ENCODE assay signal across 17 cellular contexts in the genomic region with DNA sequence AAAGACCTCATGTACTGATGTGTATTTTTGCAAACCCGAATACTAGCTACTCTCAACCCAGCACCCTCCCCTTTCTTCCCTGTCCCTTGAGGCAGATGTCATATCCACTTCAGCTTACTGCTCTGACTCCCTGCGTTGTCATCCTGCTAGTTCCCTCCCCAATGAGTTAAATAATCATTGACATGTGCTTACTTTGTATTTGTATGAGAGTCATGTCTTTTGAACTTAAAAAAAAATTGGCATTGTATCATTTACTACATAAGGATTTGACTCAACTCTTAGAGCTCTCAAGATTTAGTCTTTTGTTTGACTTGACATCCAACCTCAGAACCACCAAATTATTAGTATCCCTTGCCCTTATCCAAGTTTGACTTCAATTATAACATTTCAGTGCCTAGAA.
"Had no signal": no experiment of that assay in that cellular context is flagged by ENCODE, and none has a peak within 500 bp of the region (broad histone marks: within the 10 kb centered on the region; RNA-seq: fewer than 3 reads in every experiment).

No MANE protein-coding gene starts in this region.

- H3K9me3 Mint-ChIP-seq: activated T-cell treated with anti-CD3 and anti-CD28 coated beads, Interleukin-2, amount 50 U/mL, for 4 hours had no signal

- DNase-seq: activated CD4-positive, alpha-beta T cell treated with anti-CD3 and anti-CD28 coated beads, Interleukin-2, amount 50 U/mL, for 1 hour; activated CD8-positive, alpha-beta memory T cell treated with anti-CD3 and anti-CD28 coated beads, Interleukin-2, amount 50 U/mL, for 4 hours; activated gamma-delta T cell; activated T-cell treated with anti-CD3 and anti-CD28 coated beads, Interleukin-2, amount 50 U/mL, for 4 hours; adrenal gland; effector CD4-positive, alpha-beta T cell; left ventricle myocardium inferior; mammary epithelial cell; occipital lobe; stimulated activated CD8-positive, alpha-beta memory T cell treated with anti-CD3 and anti-CD28 coated beads, Interleukin-4, amount 100 ng/mL, for 48 hours; stimulated activated naive CD4-positive, alpha-beta T cell; T1000; transverse colon; uterus had no signal

- H3K4me3 ChIP-seq: adrenal gland, left ventricle myocardium inferior, transverse colon, uterus had no signal

- H3K27ac Mint-ChIP-seq: activated naive CD4-positive, alpha-beta T cell treated with anti-CD3 and anti-CD28 coated beads, Interleukin-2, amount 50 U/mL, for 24 hours had no signal

- H3K36me3 Mint-ChIP-seq: activated naive CD4-positive, alpha-beta T cell treated with anti-CD3 and anti-CD28 coated beads, Interleukin-2, amount 50 U/mL, for 24 hours had no signal

- ATAC-seq: activated CD4-positive, CD25-positive, alpha-beta regulatory T cell treated with anti-CD3 and anti-CD28 coated beads, Interleukin-2, amount 50 U/mL, for 24 hours; activated T-cell treated with anti-CD3 and anti-CD28 coated beads, Interleukin-2, amount 50 U/mL, for 4 hours; esophagus mucosa had no signal

- H3K27me3 ChIP-seq: adrenal gland, transverse colon, uterus had no signal

- H3K9me3 ChIP-seq: transverse colon, uterus had no signal

- H3K4me1 ChIP-seq: adrenal gland, transverse colon had no signal

- H3K36me3 ChIP-seq: adrenal gland, left ventricle myocardium inferior, transverse colon, uterus had no signal

- H3K4me1 Mint-ChIP-seq: activated naive CD4-positive, alpha-beta T cell treated with anti-CD3 and anti-CD28 coated beads, Interleukin-2, amount 50 U/mL, for 24 hours had no signal

- H3K4me3 Mint-ChIP-seq: activated naive CD4-positive, alpha-beta T cell treated with anti-CD3 and anti-CD28 coated beads, Interleukin-2, amount 50 U/mL, for 24 hours; activated T-cell treated with anti-CD3 and anti-CD28 coated beads, Interleukin-2, amount 50 U/mL, for 4 hours had no signal

- H3K27ac ChIP-seq: adrenal gland, left ventricle myocardium inferior, transverse colon, uterus had no signal
